8 cellular contexts compared by ENCODE assay signal in the genomic region with DNA sequence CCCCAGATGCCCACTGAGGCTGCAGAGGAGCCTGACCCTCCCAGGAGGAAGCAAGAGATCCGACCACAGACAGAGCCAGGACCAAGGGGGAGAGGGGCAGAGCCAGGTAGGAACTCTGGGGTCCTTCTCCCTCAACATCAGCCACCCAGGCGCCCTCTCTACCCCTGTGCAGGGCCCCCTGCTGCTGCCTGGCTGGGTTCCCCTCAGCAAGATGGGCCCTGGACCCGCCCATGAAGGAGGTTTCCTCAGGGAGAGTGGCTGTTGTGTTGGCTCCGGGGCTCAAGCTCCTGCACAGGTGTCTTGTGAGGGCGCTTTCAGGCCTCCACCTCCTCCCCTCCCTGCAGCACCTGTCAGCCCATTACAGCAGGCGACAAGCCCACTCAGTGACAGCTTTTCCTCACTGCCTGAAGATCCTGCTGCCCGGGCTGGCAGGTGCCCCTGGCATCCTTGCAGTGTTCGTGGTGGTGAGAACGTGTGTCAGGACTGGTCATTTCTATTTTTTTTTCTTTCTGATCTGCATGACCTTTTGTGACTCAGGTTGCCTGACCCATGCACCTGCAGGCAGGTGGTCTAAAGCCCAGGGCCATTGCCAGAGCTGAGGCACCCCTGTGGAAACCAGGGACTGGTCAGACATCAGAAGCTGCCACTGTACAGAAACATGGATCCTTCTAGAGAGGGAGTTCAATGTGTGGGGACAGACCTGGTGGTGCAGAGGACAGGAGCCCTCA. TPM values are rescaled to one million over a fixed set of nuclear protein-coding genes. Genes with fewer than 3 reads are reported as not detected.
"Had no signal": no experiment of that assay in that cellular context is flagged by ENCODE, and none has a peak within 500 bp of the region (broad histone marks: within the 10 kb centered on the region; RNA-seq: fewer than 3 reads in every experiment).

No MANE protein-coding gene starts in this region.

RNA-seq across cellular contexts. Expression of a gene that starts 37.0 kb away (rescaled TPM):
- total RNA-seq: activated B cell treated with CpG ODN at 0.5 μM for 24 hours; activated CD4-positive, alpha-beta memory T cell treated with anti-CD3 and anti-CD28 coated beads, Interleukin-2, amount 10 ng/mL, durations not matched to agents 7 days and 5 days; activated naive CD8-positive, alpha-beta T cell treated with anti-CD3 and anti-CD28 coated beads, Interleukin-2, amount 10 ng/mL, durations not matched to agents 7 days and 5 days; activated T-cell treated with anti-CD3 and anti-CD28 coated beads, Interleukin-2, amount 50 U/mL, for 4 hours; astrocyte; body of pancreas; LHCN-M2; Right ventricle myocardium superior had no signal
